Comparison of ENCODE assay signal across 19 cellular contexts in genomic region chr5:90134381-90134780, GRCh38.
DNase-seq lines count a peak whose midpoint lies in the region; ATAC-seq and TF ChIP-seq lines count a peak whose summit lies in the region.
"Had no signal": no experiment of that assay in that cellular context is flagged by ENCODE, and none has a peak within 500 bp of the region (broad histone marks: within the 10 kb centered on the region; RNA-seq: fewer than 3 reads in every experiment).

No MANE protein-coding gene starts in this region.

- no peaks in the 10 kb centered on the region for H3K9me3 Mint-ChIP-seq in activated T-cell treated with anti-CD3 and anti-CD28 coated beads, Interleukin-2, amount 50 U/mL, for 72 hours
- H3K9me3 Mint-ChIP-seq in CD8-positive, alpha-beta memory T cell = peaks cover 0 to 2% (median 0%) of the 10 kb centered on the region in 5 donors
- H3K9me3 Mint-ChIP-seq: H9 had no signal

- TF ChIP-seq POLR2A in sigmoid colon (IDR thresholded peaks at IDR 0.05) = no peak

- H3K4me1 ChIP-seq in heart right ventricle = peaks cover 0 to 28% (median 15%) of the 10 kb centered on the region in 9 donors
- peaks cover 0 to 49% (median 40%) of the 10 kb centered on the region in 4 donors for H3K4me1 ChIP-seq in sigmoid colon
- no peaks in the 10 kb centered on the region for H3K4me1 ChIP-seq in CD8-positive, alpha-beta memory T cell (ENCODE audit: insufficient read depth, low read length)

- intact Hi-C loops in heart right ventricle (cut with DNase I) (no loop called here), cardiac septum (cut with DNase I) (no loop called here), sigmoid colon (cut with DNase I) (no loop called here)

- CTCF ChIA-PET in CD8-positive, alpha-beta memory T cell (lab: Charles Lee) = no interaction called here

- H3K4me1 Mint-ChIP-seq in activated T-cell treated with anti-CD3 and anti-CD28 coated beads, Interleukin-2, amount 50 U/mL, for 72 hours (ENCODE audit: low read depth) = no peaks in the 10 kb centered on the region
- H3K4me1 Mint-ChIP-seq in CD8-positive, alpha-beta memory T cell = no peaks in the 10 kb centered on the region

- H3K36me3 Mint-ChIP-seq in activated T-cell treated with anti-CD3 and anti-CD28 coated beads, Interleukin-2, amount 50 U/mL, for 72 hours (ENCODE audit: insufficient read depth in 2 of 2) = no peaks in the 10 kb centered on the region
- no peaks in the 10 kb centered on the region for H3K36me3 Mint-ChIP-seq in CD8-positive, alpha-beta memory T cell
- H3K36me3 Mint-ChIP-seq: CD14-positive monocyte had no signal

- ATAC-seq in heart right ventricle = no peak
- ATAC-seq in activated T-cell treated with anti-CD3 and anti-CD28 coated beads, Interleukin-2, amount 50 U/mL, for 72 hours (replicated peaks in 1 of 2) = no peak
- ATAC-seq: Panc1 had no signal

- H3K27ac ChIP-seq in heart right ventricle = peak overlapping the region in 6 of 10 donors; percentile 37 to 52 (median 41)
- H3K27ac ChIP-seq in sigmoid colon = peak overlapping the region; percentile 3 to 74 (median 50)
- H3K27ac ChIP-seq in CD8-positive, alpha-beta memory T cell (ENCODE audit: low read depth, low read length) = no peak overlapping the region

- H3K4me3 Mint-ChIP-seq in activated T-cell treated with anti-CD3 and anti-CD28 coated beads, Interleukin-2, amount 50 U/mL, for 72 hours = no peak overlapping the region
- H3K4me3 Mint-ChIP-seq in CD8-positive, alpha-beta memory T cell = no peak overlapping the region
- H3K4me3 Mint-ChIP-seq: CD14-positive monocyte, H9 had no signal

- TF ChIP-seq EP300 in sigmoid colon (IDR thresholded peaks at IDR 0.05) = no peak

- no peaks in the 10 kb centered on the region for H3K27me3 Mint-ChIP-seq in activated T-cell treated with anti-CD3 and anti-CD28 coated beads, Interleukin-2, amount 50 U/mL, for 72 hours (ENCODE audit: low read depth)
- H3K27me3 Mint-ChIP-seq in CD8-positive, alpha-beta memory T cell = no peaks in the 10 kb centered on the region

- no peak overlapping the region for H3K27ac Mint-ChIP-seq in activated T-cell treated with anti-CD3 and anti-CD28 coated beads, Interleukin-2, amount 50 U/mL, for 72 hours
- no peak overlapping the region for H3K27ac Mint-ChIP-seq in CD8-positive, alpha-beta memory T cell

- no peaks in the 10 kb centered on the region for H3K9me3 ChIP-seq in heart right ventricle
- no peaks in the 10 kb centered on the region for H3K9me3 ChIP-seq in sigmoid colon
- H3K9me3 ChIP-seq in CD8-positive, alpha-beta memory T cell (ENCODE audit: low read length) = no peaks in the 10 kb centered on the region

- DNase-seq in heart right ventricle (no peak), cardiac septum (ENCODE audit: low spot score) (no peak), fibroblast of the aortic adventitia (ENCODE audit: low read depth) (peak; percentile 22), sigmoid colon (no peak), KG1 (lab: John Stamatoyannopoulos, UW) (no peak), DMS 273 treated with DMSO at 0.1 percent for 48 hours (lab: John Stamatoyannopoulos, UW) (no peak)
- DNase-seq in activated T-cell treated with anti-CD3 and anti-CD28 coated beads, Interleukin-2, amount 50 U/mL, for 72 hours = no peak
- DNase-seq in CD8-positive, alpha-beta memory T cell = no peak
- DNase-seq: 8988T, DMS153, GF-D8, H9, NCI-H1092 treated with DMSO at 0.1 percent for 48 hours, NCI-H146, NCI-H2029 treated with DMSO at 0.1 percent for 48 hours, NCI-H2171 treated with DMSO at 0.1 percent for 48 hours, NCI-H446 treated with DMSO at 0.1 percent for 48 hours had no signal

- TF ChIP-seq CTCF in heart right ventricle (IDR thresholded peaks at IDR 0.05) (no peak), fibroblast of the aortic adventitia (IDR thresholded peaks at IDR 0.05; ENCODE audit: insufficient read depth, low read length) (no peak), sigmoid colon (IDR thresholded peaks at IDR 0.05) (no peak)

- POLR2A ChIA-PET in CD8-positive, alpha-beta memory T cell (lab: Charles Lee) = no interaction called here

- H3K27me3 ChIP-seq in heart right ventricle (no peaks in the 10 kb centered on the region), sigmoid colon (no peaks in the 10 kb centered on the region)
- H3K27me3 ChIP-seq in CD8-positive, alpha-beta memory T cell (ENCODE audit: insufficient read depth, low read length, poor library complexity, severe bottlenecking) = no peaks in the 10 kb centered on the region

- no peak overlapping the region for H3K4me3 ChIP-seq in heart right ventricle
- H3K4me3 ChIP-seq in fibroblast of the aortic adventitia (ENCODE audit: low read depth, low read length) = no peak overlapping the region
- H3K4me3 ChIP-seq in sigmoid colon = no peak overlapping the region
- H3K4me3 ChIP-seq in CD8-positive, alpha-beta memory T cell (ENCODE audit: low read length) = no peak overlapping the region

- no peaks in the 10 kb centered on the region for H3K36me3 ChIP-seq in heart right ventricle
- H3K36me3 ChIP-seq in sigmoid colon = no peaks in the 10 kb centered on the region
- H3K36me3 ChIP-seq in CD8-positive, alpha-beta memory T cell (ENCODE audit: insufficient read depth, low read length) = no peaks in the 10 kb centered on the region
